ENCODE assay signal across 8 cellular contexts in the genomic region with DNA sequence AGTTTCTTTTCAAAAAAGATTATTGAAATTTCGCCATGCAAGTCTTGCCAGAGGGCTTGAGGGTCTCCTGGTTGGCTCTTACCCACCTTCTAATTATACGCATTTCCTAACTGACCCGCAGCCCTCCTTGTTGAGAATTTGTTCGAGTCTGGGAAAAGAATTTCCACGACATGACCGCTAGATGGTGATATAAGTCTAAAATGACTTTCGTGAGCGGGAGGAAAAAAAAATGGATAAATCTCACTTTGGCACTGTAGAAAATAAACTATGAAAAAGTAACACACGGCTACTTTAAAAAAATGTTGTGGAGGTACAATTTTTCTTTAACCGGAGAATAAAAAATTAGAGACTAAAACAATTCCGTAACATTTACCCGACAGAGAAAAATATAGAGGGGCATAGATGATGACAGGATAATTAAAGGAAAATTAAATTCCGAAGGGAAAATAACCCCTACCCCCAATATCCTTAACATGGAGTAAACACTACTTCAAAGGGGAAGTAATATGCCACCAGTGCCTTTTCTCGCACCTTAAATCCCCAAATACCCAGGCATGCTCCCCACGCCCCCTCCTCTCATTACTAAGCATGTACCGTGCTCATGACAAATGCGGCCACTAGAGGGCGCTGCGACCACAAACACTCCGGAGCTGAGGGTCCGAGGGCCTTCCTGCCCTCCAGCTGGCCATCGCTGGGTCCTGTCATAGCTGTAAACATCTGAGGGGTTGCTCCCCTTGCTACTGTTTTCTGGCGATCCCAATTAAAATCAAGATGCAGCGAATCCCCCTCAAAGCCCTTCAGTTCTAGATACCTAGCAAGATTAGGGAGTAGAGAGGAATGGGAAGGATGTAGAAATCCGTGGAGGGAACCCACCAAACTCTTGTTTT.
DNase-seq lines count a peak whose midpoint lies in the region; ATAC-seq and TF ChIP-seq lines count a peak whose summit lies in the region.

No MANE protein-coding gene starts in this region.

- H3K27me3 ChIP-seq in uterus: no peaks in the 10 kb centered on the region

- H3K4me1 ChIP-seq in uterus: no peaks in the 10 kb centered on the region

- TF ChIP-seq CTCF in WTC11 (IDR thresholded peaks at IDR 0.05) (peak; percentile 96), nephron (IDR thresholded peaks at IDR 0.05; ENCODE audit: unreplicated experiment in 3 of 3) (peak; percentile 86 to 93 (median 88)), uterus (IDR thresholded peaks at IDR 0.05) (peak; percentile 55 to 62 (median 60))

- H3K9me3 Mint-ChIP-seq in WTC11: no peaks in the 10 kb centered on the region
- H3K9me3 Mint-ChIP-seq in nephron: no peaks in the 10 kb centered on the region

- ATAC-seq in HG02938 (IDR thresholded peaks at IDR 0.05; ENCODE audit: unreplicated experiment) (peak; percentile 59), WTC11 (peak; percentile 97)

- DNase-seq in activated T-cell treated with anti-CD3 and anti-CD28 coated beads for 48 hours (ENCODE audit: low read depth): peak; percentile 41
- DNase-seq in activated T-cell treated with anti-CD3 and anti-CD28 coated beads, Interleukin-2, amount 50 U/mL, for 1 hour: no peak
- peak; percentile 61 for DNase-seq in NCI-H2171 treated with DMSO at 0.1 percent for 48 hours (lab: John Stamatoyannopoulos, UW)
- DNase-seq in WTC11 (ENCODE audit: low spot score): peak; percentile 92
- DNase-seq in fibroblast of gingiva (ENCODE audit: low read depth): peak; percentile 32
- DNase-seq in uterus: peak; percentile 45 to 50

- H3K27me3 Mint-ChIP-seq in WTC11 (ENCODE audit: low read depth): no peaks in the 10 kb centered on the region
- peaks cover 33% of the 10 kb centered on the region for H3K27me3 Mint-ChIP-seq in nephron (ENCODE audit: low read depth)

- H3K36me3 Mint-ChIP-seq in WTC11 (no peaks in the 10 kb centered on the region), nephron (ENCODE audit: low read depth) (no peaks in the 10 kb centered on the region)

- H3K4me3 Mint-ChIP-seq in WTC11 (peak overlapping the region; percentile 79), nephron (peak overlapping the region; percentile 71 to 78 (median 78))

- no peak overlapping the region for H3K27ac ChIP-seq in uterus

- intact Hi-C loops in uterus (cut with DNase I; ENCODE audit: low total_unique reads): no loop called here

- TF ChIP-seq POLR2A in uterus (IDR thresholded peaks at IDR 0.05): no peak

- POLR2A ChIA-PET in WTC11 (lab: Charles Lee): interaction anchor here (0.7 kb wide), 1 partner anchor 273 kb away, joined by 6 read pairs; no protein-coding TSS in a partner anchor

- no peaks in the 10 kb centered on the region for H3K36me3 ChIP-seq in uterus

- H3K4me1 Mint-ChIP-seq in WTC11 (peaks cover 14% of the 10 kb centered on the region), nephron (peaks cover 35% of the 10 kb centered on the region)

- H3K27ac Mint-ChIP-seq in WTC11 (no peak overlapping the region; the same call in 1 of the 2 replicates), nephron (no peak overlapping the region)

- H3K9me3 ChIP-seq in uterus: no peaks in the 10 kb centered on the region

- CTCF ChIA-PET in WTC11 (lab: Charles Lee): interaction anchor here (0.6 to 3.7 kb wide), 65 partner anchors 8 to 1050 kb away, joined by 3 to 74 read pairs (median 4); a partner anchor contains a TSS

- H3K4me3 ChIP-seq in uterus: peak overlapping the region in 1 of 2 donors; percentile 6

TF ChIP-seq in WTC11, 78 proteins besides CTCF, POLR2A, EP300 and RAD21:
- TF ChIP-seq ETV6 (CRISPR knock-in tag; IDR thresholded peaks at IDR 0.05) (0 out of 2 replicates have a peak, but pooled peaks have one; percentile 34), TP53 (CRISPR knock-in tag; IDR thresholded peaks at IDR 0.05) (no peak)
